ENCODE assay signal across 1 cellular context in the genomic region with DNA sequence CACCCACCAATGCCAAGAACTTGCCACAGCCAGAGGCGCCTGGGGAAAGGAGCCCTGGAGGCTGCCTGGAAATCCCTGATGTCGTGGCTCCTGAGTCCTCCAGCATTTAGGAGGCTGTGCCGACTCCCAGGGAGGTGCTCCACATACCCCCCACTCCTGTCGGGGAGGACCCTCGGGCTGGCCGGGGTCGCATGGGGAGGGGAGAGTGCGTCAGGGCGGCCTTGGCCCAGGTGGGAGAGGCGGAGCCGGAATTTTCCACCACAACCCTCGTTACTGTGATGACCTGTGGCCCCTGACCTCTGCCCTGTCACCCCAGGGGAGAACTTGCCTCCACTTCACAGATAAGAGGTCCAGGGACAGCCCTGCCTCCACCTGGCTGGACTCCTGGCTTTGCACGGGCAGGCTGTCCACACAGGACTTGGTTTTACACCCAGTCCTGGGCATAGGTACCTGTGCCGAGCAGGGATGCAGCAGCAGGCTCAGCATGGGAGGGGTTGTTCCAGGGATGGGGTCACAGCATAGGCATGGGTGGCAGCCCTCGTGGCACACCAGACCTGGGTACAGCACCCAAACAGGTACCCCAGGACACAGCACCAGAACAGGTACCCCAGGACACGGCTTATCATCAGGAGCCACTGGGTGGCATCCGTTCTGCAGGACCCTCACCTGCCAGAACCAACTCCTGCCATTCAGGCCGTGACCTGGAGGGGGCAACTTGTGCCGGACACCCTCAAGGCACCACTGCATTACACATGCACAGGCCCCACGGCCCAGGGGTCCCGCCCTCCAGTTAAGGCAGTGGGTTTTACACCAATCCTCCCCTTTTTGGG.
TF ChIP-seq lines count a peak whose summit lies in the region.

No MANE protein-coding gene starts in this region.

TF ChIP-seq in HepG2, 621 proteins besides CTCF, POLR2A, EP300 and RAD21 (continued from another document and continues in another):
- TF ChIP-seq, protein P1, sequence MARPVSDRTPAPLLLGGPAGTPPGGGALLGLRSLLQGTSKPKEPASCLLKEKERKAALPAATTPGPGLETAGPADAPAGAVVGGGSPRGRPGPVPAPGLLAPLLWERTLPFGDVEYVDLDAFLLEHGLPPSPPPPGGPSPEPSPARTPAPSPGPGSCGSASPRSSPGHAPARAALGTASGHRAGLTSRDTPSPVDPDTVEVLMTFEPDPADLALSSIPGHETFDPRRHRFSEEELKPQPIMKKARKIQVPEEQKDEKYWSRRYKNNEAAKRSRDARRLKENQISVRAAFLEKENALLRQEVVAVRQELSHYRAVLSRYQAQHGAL (CRISPR knock-in tag; IDR thresholded peaks at IDR 0.05; ENCODE audit: not compliant biosample characterization) = no peak
- TF ChIP-seq ZNF747 (CRISPR knock-in tag; IDR thresholded peaks at IDR 0.05; ENCODE audit: borderline replicate concordance) (no peak), ZKSCAN8 (CRISPR knock-in tag; IDR thresholded peaks at IDR 0.05; ENCODE audit: borderline replicate concordance) (no peak; the same call in 1 of the 2 replicates), TBL1XR1 (IDR thresholded peaks at IDR 0.05; ENCODE audit: borderline replicate concordance, low read length, partially characterized antibody) (no peak), ZNF329 (CRISPR knock-in tag; IDR thresholded peaks at IDR 0.05; ENCODE audit: low read depth) (0 out of 2 replicates have a peak, but pooled peaks have one; percentile 40), PHF21A (CRISPR knock-in tag; IDR thresholded peaks at IDR 0.05) (no peak), ATF7-NPFF (CRISPR knock-in tag; IDR thresholded peaks at IDR 0.05; ENCODE audit: low read depth) (no peak), U2AF2 (IDR thresholded peaks at IDR 0.05; ENCODE audit: low read depth, low read length) (no peak), ZNF780A (CRISPR knock-in tag; IDR thresholded peaks at IDR 0.05) (no peak), TOPORS (CRISPR knock-in tag; IDR thresholded peaks at IDR 0.05) (0 out of 2 replicates have a peak, but pooled peaks have one; percentile 59), ZNF33A (CRISPR knock-in tag; IDR thresholded peaks at IDR 0.05; ENCODE audit: borderline replicate concordance) (no peak), HOXA3 (CRISPR knock-in tag; IDR thresholded peaks at IDR 0.05) (peak; percentile 46; the same call in 1 of the 2 replicates), U2AF1 (optimal IDR thresholded peaks at IDR 0.05; ENCODE audit: low read depth, low read length) (no peak), DNMT1 (CRISPR knock-in tag; IDR thresholded peaks at IDR 0.05) (no peak), ZNF557 (CRISPR knock-in tag; IDR thresholded peaks at IDR 0.05) (no peak), SALL1 (CRISPR knock-in tag; IDR thresholded peaks at IDR 0.05) (peak; percentile 76), REL (CRISPR knock-in tag; conservative IDR thresholded peaks at IDR 0.05) (0 out of 2 replicates have a peak, but pooled peaks have one; percentile 27), SMARCE1 (IDR thresholded peaks at IDR 0.05; ENCODE audit: borderline replicate concordance) (no peak), ZNF841 (CRISPR knock-in tag; IDR thresholded peaks at IDR 0.05; ENCODE audit: borderline replicate concordance) (no peak), ZNF432 (CRISPR knock-in tag; IDR thresholded peaks at IDR 0.05; ENCODE audit: borderline replicate concordance) (no peak), MEIS1 (CRISPR knock-in tag; IDR thresholded peaks at IDR 0.05; ENCODE audit: borderline replicate concordance) (peak; percentile 62; the same call in 1 of the 2 replicates), CREB1 (IDR thresholded peaks at IDR 0.05) (no peak), CREB1 (CRISPR knock-in tag; IDR thresholded peaks at IDR 0.05) (no peak), BHLHE40 (IDR thresholded peaks at IDR 0.05; ENCODE audit: low read length) (peak; percentile 65), ZNF709 (CRISPR knock-in tag; IDR thresholded peaks at IDR 0.05) (no peak), ZNF468 (CRISPR knock-in tag; IDR thresholded peaks at IDR 0.05) (0 out of 2 replicates have a peak, but pooled peaks have one; percentile 92), ZNF720 (CRISPR knock-in tag; IDR thresholded peaks at IDR 0.05) (no peak), ZNF629 (CRISPR knock-in tag; conservative IDR thresholded peaks at IDR 0.05) (no peak), ZNF772 (CRISPR knock-in tag; IDR thresholded peaks at IDR 0.05) (no peak), KDM5A (IDR thresholded peaks at IDR 0.05; ENCODE audit: borderline replicate concordance, low read length) (no peak), ZNF337 (CRISPR knock-in tag; IDR thresholded peaks at IDR 0.05; ENCODE audit: borderline replicate concordance, low read depth) (no peak), ZFP82 (CRISPR knock-in tag; IDR thresholded peaks at IDR 0.05; ENCODE audit: borderline replicate concordance) (no peak), ZNF850 (CRISPR knock-in tag; conservative IDR thresholded peaks at IDR 0.05) (no peak), ZNF746 (CRISPR knock-in tag; IDR thresholded peaks at IDR 0.05) (no peak), CENPX (CRISPR knock-in tag; IDR thresholded peaks at IDR 0.05) (no peak), BRCA1 (CRISPR knock-in tag; IDR thresholded peaks at IDR 0.05) (peak; percentile 86; the same call in 1 of the 2 replicates), SOX6 (IDR thresholded peaks at IDR 0.05) (no peak), SOX6 (CRISPR knock-in tag; IDR thresholded peaks at IDR 0.05) (no peak), ZSCAN9 (CRISPR knock-in tag; IDR thresholded peaks at IDR 0.05; ENCODE audit: borderline replicate concordance) (no peak; the same call in 1 of the 2 replicates), WIZ (CRISPR knock-in tag; IDR thresholded peaks at IDR 0.05) (no peak), ZSCAN25 (CRISPR knock-in tag; IDR thresholded peaks at IDR 0.05) (no peak; the same call in 1 of the 2 replicates), SRSF1 (optimal IDR thresholded peaks at IDR 0.05; ENCODE audit: low read depth, low read length) (no peak), NR2F1 (CRISPR knock-in tag; IDR thresholded peaks at IDR 0.05) (peak in 1 of 2 experiments; percentile 57; a peak in 2 of 4 replicates), PCBP1 (IDR thresholded peaks at IDR 0.05; ENCODE audit: borderline replicate concordance, low read depth, low read length) (0 out of 2 replicates have a peak, but pooled peaks have one; percentile 43)
- TF ChIP-seq, protein P2, sequence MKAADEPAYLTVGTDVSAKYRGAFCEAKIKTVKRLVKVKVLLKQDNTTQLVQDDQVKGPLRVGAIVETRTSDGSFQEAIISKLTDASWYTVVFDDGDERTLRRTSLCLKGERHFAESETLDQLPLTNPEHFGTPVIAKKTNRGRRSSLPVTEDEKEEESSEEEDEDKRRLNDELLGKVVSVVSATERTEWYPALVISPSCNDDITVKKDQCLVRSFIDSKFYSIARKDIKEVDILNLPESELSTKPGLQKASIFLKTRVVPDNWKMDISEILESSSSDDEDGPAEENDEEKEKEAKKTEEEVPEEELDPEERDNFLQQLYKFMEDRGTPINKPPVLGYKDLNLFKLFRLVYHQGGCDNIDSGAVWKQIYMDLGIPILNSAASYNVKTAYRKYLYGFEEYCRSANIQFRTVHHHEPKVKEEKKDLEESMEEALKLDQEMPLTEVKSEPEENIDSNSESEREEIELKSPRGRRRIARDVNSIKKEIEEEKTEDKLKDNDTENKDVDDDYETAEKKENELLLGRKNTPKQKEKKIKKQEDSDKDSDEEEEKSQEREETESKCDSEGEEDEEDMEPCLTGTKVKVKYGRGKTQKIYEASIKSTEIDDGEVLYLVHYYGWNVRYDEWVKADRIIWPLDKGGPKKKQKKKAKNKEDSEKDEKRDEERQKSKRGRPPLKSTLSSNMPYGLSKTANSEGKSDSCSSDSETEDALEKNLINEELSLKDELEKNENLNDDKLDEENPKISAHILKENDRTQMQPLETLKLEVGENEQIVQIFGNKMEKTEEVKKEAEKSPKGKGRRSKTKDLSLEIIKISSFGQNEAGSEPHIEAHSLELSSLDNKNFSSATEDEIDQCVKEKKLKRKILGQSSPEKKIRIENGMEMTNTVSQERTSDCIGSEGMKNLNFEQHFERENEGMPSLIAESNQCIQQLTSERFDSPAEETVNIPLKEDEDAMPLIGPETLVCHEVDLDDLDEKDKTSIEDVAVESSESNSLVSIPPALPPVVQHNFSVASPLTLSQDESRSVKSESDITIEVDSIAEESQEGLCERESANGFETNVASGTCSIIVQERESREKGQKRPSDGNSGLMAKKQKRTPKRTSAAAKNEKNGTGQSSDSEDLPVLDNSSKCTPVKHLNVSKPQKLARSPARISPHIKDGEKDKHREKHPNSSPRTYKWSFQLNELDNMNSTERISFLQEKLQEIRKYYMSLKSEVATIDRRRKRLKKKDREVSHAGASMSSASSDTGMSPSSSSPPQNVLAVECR (CRISPR knock-in tag; IDR thresholded peaks at IDR 0.05; ENCODE audit: borderline replicate concordance) = no peak
- TF ChIP-seq, protein P3, sequence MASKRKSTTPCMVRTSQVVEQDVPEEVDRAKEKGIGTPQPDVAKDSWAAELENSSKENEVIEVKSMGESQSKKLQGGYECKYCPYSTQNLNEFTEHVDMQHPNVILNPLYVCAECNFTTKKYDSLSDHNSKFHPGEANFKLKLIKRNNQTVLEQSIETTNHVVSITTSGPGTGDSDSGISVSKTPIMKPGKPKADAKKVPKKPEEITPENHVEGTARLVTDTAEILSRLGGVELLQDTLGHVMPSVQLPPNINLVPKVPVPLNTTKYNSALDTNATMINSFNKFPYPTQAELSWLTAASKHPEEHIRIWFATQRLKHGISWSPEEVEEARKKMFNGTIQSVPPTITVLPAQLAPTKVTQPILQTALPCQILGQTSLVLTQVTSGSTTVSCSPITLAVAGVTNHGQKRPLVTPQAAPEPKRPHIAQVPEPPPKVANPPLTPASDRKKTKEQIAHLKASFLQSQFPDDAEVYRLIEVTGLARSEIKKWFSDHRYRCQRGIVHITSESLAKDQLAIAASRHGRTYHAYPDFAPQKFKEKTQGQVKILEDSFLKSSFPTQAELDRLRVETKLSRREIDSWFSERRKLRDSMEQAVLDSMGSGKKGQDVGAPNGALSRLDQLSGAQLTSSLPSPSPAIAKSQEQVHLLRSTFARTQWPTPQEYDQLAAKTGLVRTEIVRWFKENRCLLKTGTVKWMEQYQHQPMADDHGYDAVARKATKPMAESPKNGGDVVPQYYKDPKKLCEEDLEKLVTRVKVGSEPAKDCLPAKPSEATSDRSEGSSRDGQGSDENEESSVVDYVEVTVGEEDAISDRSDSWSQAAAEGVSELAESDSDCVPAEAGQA (IDR thresholded peaks at IDR 0.05; ENCODE audit: low read depth) = 0 out of 2 replicates have a peak, but pooled peaks have one; percentile 27
- TF ChIP-seq, protein P3 (CRISPR knock-in tag; IDR thresholded peaks at IDR 0.05; ENCODE audit: borderline replicate concordance) = 0 out of 2 replicates have a peak, but pooled peaks have one; percentile 50
- TF ChIP-seq, protein P4, sequence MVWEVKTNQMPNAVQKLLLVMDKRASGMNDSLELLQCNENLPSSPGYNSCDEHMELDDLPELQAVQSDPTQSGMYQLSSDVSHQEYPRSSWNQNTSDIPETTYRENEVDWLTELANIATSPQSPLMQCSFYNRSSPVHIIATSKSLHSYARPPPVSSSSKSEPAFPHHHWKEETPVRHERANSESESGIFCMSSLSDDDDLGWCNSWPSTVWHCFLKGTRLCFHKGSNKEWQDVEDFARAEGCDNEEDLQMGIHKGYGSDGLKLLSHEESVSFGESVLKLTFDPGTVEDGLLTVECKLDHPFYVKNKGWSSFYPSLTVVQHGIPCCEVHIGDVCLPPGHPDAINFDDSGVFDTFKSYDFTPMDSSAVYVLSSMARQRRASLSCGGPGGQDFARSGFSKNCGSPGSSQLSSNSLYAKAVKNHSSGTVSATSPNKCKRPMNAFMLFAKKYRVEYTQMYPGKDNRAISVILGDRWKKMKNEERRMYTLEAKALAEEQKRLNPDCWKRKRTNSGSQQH (CRISPR knock-in tag; IDR thresholded peaks at IDR 0.05; ENCODE audit: low read depth) = peak; percentile 62; the same call in 1 of the 2 replicates
- TF ChIP-seq, protein P5, sequence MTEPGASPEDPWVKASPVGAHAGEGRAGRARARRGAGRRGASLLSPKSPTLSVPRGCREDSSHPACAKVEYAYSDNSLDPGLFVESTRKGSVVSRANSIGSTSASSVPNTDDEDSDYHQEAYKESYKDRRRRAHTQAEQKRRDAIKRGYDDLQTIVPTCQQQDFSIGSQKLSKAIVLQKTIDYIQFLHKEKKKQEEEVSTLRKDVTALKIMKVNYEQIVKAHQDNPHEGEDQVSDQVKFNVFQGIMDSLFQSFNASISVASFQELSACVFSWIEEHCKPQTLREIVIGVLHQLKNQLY (CRISPR knock-in tag; IDR thresholded peaks at IDR 0.05) = no peak; the same call in 1 of the 2 replicates
- TF ChIP-seq, protein P6, sequence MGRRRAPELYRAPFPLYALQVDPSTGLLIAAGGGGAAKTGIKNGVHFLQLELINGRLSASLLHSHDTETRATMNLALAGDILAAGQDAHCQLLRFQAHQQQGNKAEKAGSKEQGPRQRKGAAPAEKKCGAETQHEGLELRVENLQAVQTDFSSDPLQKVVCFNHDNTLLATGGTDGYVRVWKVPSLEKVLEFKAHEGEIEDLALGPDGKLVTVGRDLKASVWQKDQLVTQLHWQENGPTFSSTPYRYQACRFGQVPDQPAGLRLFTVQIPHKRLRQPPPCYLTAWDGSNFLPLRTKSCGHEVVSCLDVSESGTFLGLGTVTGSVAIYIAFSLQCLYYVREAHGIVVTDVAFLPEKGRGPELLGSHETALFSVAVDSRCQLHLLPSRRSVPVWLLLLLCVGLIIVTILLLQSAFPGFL (CRISPR knock-in tag; IDR thresholded peaks at IDR 0.05) = no peak
- TF ChIP-seq, protein P7, sequence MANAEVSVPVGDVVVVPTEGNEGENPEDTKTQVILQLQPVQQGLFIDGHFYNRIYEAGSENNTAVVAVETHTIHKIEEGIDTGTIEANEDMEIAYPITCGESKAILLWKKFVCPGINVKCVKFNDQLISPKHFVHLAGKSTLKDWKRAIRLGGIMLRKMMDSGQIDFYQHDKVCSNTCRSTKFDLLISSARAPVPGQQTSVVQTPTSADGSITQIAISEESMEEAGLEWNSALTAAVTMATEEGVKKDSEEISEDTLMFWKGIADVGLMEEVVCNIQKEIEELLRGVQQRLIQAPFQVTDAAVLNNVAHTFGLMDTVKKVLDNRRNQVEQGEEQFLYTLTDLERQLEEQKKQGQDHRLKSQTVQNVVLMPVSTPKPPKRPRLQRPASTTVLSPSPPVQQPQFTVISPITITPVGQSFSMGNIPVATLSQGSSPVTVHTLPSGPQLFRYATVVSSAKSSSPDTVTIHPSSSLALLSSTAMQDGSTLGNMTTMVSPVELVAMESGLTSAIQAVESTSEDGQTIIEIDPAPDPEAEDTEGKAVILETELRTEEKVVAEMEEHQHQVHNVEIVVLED (CRISPR knock-in tag; IDR thresholded peaks at IDR 0.05; ENCODE audit: borderline replicate concordance) = no peak
